Comparison of ENCODE assay signal across 15 cellular contexts in genomic region chr5:60346391-60346790, GRCh38.
DNase-seq lines count a peak whose midpoint lies in the region; ATAC-seq, FAIRE-seq and TF ChIP-seq lines count a peak whose summit lies in the region.
"Had no signal": no experiment of that assay in that cellular context is flagged by ENCODE, and none has a peak within 500 bp of the region (broad histone marks: within the 10 kb centered on the region; RNA-seq: fewer than 3 reads in every experiment).

No MANE protein-coding gene starts in this region.

- no peak for TF ChIP-seq POLR2A in HepG2 (IDR thresholded peaks at IDR 0.05; ENCODE audit: insufficient read depth in 1 of 2, low read depth in 2 of 2, low read length in 2 of 2)
- no peak for TF ChIP-seq POLR2A in right lobe of liver (IDR thresholded peaks at IDR 0.05)

- H3K4me1 ChIP-seq in HepG2 (ENCODE audit: insufficient read depth, low read length) (0 out of 2 replicates have a peak, but pooled peaks cover 6% of the 10 kb centered on the region), right lobe of liver (no peaks in the 10 kb centered on the region)
- H3K4me1 ChIP-seq: SJSA1 had no signal

- no peak for TF ChIP-seq CTCF in HepG2 (CRISPR knock-in tag; IDR thresholded peaks at IDR 0.05)
- TF ChIP-seq CTCF in right lobe of liver (IDR thresholded peaks at IDR 0.05): no peak

- in situ Hi-C loops in HepG2 (cut with HindIII; ENCODE audit: extremely low pct_ligation_motif_present, low pct_unique_long_range_greater_than_20kb): no loop called here

- DNase-seq in HepG2 (ENCODE audit: low spot score) (no peak), right lobe of liver (no peak), RPMI7951 (ENCODE audit: low read depth) (peak; percentile 16), fibroblast of peridontal ligament (ENCODE audit: extremely low read depth) (peak; percentile 23), head of caudate nucleus (no peak), NCI-H748 treated with DMSO at 0.1 percent for 48 hours (lab: John Stamatoyannopoulos, UW) (no peak)
- DNase-seq: MV-4-11, NCI-H1417 treated with DMSO at 0.1 percent for 48 hours, NCI-H2081 treated with DMSO at 0.1 percent for 48 hours, NCI-H510A treated with DMSO at 0.1 percent for 48 hours had no signal

- H3K27ac ChIP-seq in HepG2 (ENCODE audit: extremely low read length, insufficient read depth, low read length) (no peak overlapping the region), right lobe of liver (no peak overlapping the region)
- H3K27ac ChIP-seq: C4-2B, SJSA1 had no signal

- H3K27me3 ChIP-seq in HepG2 (ENCODE audit: control insufficient read depth in 1 of 2, insufficient read depth in 2 of 2, low read length in 2 of 2): no peaks in the 10 kb centered on the region
- no peaks in the 10 kb centered on the region for H3K27me3 ChIP-seq in right lobe of liver
- H3K27me3 ChIP-seq: SJSA1 had no signal

- no peak overlapping the region for H2AFZ ChIP-seq in HepG2 (ENCODE audit: low read length)

- no peaks in the 10 kb centered on the region for H3K79me2 ChIP-seq in HepG2 (ENCODE audit: insufficient read depth, low read length)

- no peaks in the 10 kb centered on the region for H4K20me1 ChIP-seq in HepG2 (ENCODE audit: insufficient read depth, low read length)

- intact Hi-C loops in HepG2 (cut with micrococcal nuclease; ENCODE audit: unreplicated experiment): no loop called here
- intact Hi-C loops in right lobe of liver (cut with DNase I): no loop called here
- intact Hi-C loops in head of caudate nucleus (cut with DNase I): no loop called here

- TF ChIP-seq EP300 in HepG2 (IDR thresholded peaks at IDR 0.05; ENCODE audit: low read depth in 2 of 2, low read length in 2 of 2) (no peak), HepG2 (CRISPR knock-in tag; IDR thresholded peaks at IDR 0.05; ENCODE audit: borderline replicate concordance) (no peak)

- no peak for FAIRE-seq in HepG2 (lab: Jason Lieb, UNC)
- FAIRE-seq: H1, RCC 7860 had no signal

- H3K36me3 ChIP-seq in HepG2 (replicated peaks in 1 of 2; ENCODE audit: control insufficient read depth in 1 of 2, insufficient read depth in 2 of 2, low read length in 2 of 2) (no peaks in the 10 kb centered on the region), right lobe of liver (no peaks in the 10 kb centered on the region)
- H3K36me3 ChIP-seq: SJSA1 had no signal

- H3K4me3 ChIP-seq in HepG2 (replicated peaks in 1 of 3; ENCODE audit: insufficient read depth in 1 of 3, low read depth in 2 of 3, low read length in 3 of 3) (no peak overlapping the region), right lobe of liver (no peak overlapping the region)
- H3K4me3 ChIP-seq: SJSA1 had no signal

- POLR2A ChIA-PET in HepG2 (lab: Yijun Ruan, JAX): no interaction called here

- 67% methylated on average over 1 of the region's 1 CpG for WGBS in HepG2 (ENCODE audit: low lambda C conversion rate)
- 31% methylated on average over 1 of the region's 1 CpG for WGBS in right lobe of liver (ENCODE audit: insufficient coverage, low coverage, low lambda C conversion rate, missing lambda C conversion rate)

- no peak overlapping the region for H3K9ac ChIP-seq in HepG2 (ENCODE audit: insufficient read depth, low read depth, low read length)

- no peak for TF ChIP-seq RAD21 in HepG2 (CRISPR knock-in tag; IDR thresholded peaks at IDR 0.05)

- H3K9me3 ChIP-seq in HepG2 (ENCODE audit: low read length) (no peaks in the 10 kb centered on the region), right lobe of liver (no peaks in the 10 kb centered on the region)
- H3K9me3 ChIP-seq: SJSA1 had no signal

- BruUV-seq in HepG2 (replicated peaks; lab: Mats Ljungman, UMichigan): no TSS peak

- ATAC-seq in HepG2: no peak
- ATAC-seq in right lobe of liver: no peak
- no peak for ATAC-seq in HG03565 (IDR thresholded peaks at IDR 0.05; ENCODE audit: unreplicated experiment)

- CTCF ChIA-PET in HepG2 (lab: Yijun Ruan, JAX; ENCODE audit: low intra/inter-chr PET ratio, low total read pairs): no interaction called here

- H3K4me2 ChIP-seq in HepG2 (ENCODE audit: low read depth, low read length): no peak overlapping the region

TF ChIP-seq in HepG2, 621 proteins besides CTCF, POLR2A, EP300 and RAD21:
- TF ChIP-seq FOSL2 (CRISPR knock-in tag; IDR thresholded peaks at IDR 0.05): peak; percentile 28; the same call in 1 of the 2 replicates
- TF ChIP-seq MXD4 (CRISPR knock-in tag; IDR thresholded peaks at IDR 0.05): no peak
TF ChIP-seq in HepG2: peak in this region for 1.

Comparison
In these comparisons a context has a peak if more than half of its experiments do, and no peak if none do; other contexts are left out.
1. DNase-seq: peak in RPMI7951 (single experiment) and fibroblast of peridontal ligament (single experiment); none in HepG2 (single experiment), right lobe of liver (0 of 3), head of caudate nucleus (0 of 42) and NCI-H748 treated with DMSO at 0.1 percent for 48 hours (single experiment).